Comparison of ENCODE assay signal across 21 cellular contexts in the genomic region with DNA sequence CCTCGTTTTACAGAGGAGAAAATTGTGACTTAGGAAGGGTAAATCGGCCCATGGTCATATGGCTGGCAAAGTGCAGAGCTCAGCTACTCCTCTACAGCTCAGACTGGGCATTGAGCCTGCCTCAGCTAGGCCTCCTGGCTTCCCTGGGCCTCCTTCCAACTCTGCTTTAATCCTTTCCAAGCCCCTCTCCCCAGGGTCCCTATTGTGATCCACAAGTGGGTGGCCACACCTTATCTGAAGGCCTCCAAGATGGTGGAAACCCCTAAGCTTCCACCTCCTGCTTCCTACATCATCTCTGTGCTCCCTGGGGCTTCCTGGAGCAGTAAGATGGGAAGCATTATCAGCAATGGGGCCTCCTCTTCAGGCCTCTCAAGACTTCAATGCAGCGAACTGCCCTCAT. TPM values are rescaled to one million over a fixed set of nuclear protein-coding genes. Genes with fewer than 3 reads are reported as not detected.
DNase-seq lines count a peak whose midpoint lies in the region; TF ChIP-seq lines count a peak whose summit lies in the region.
"Had no signal": no experiment of that assay in that cellular context is flagged by ENCODE, and none has a peak within 500 bp of the region (broad histone marks: within the 10 kb centered on the region; RNA-seq: fewer than 3 reads in every experiment).

No MANE protein-coding gene starts in this region.

- H3K36me3 ChIP-seq in endodermal cell (ENCODE audit: control insufficient read depth, insufficient read depth, low read length), result no peaks in the 10 kb centered on the region
- no peaks in the 10 kb centered on the region for H3K36me3 ChIP-seq in neural progenitor cell
- H3K36me3 ChIP-seq in transverse colon, result no peaks in the 10 kb centered on the region
- no peaks in the 10 kb centered on the region for H3K36me3 ChIP-seq in mammary epithelial cell (ENCODE audit: insufficient read depth, low read length)
- H3K36me3 ChIP-seq: BLaER1 treated with 17β-estradiol and CSF1 and Interleukin-3, amounts not matched to agents 10 nM and 100 nM had no signal

- peak; percentile 80 for DNase-seq in endodermal cell
- no peak for DNase-seq in neural progenitor cell (ENCODE audit: low spot score)
- DNase-seq in transverse colon, result no peak
- no peak for DNase-seq in stimulated activated CD4-positive, alpha-beta T cell treated with anti-CD3 and anti-CD28 coated beads, Interleukin-1b, Interleukin-23, amount 100 ng/mL, for 48 hours
- DNase-seq in SHP77 (lab: John Stamatoyannopoulos, UW), result no peak
- DNase-seq in mammary epithelial cell, result no peak
- DNase-seq: Caco-2; CD4-positive, alpha-beta memory T cell; DMS153; GOT3; KG1; NCI-H1092 treated with DMSO at 0.1 percent for 48 hours; NCI-H146; NCI-H2029 treated with DMSO at 0.1 percent for 48 hours; NCI-H226; NCI-H524 treated with DMSO at 0.1 percent for 48 hours; OCI-M1 had no signal

- H3K9ac ChIP-seq in endodermal cell (ENCODE audit: extremely low read depth, low read length, poor library complexity, severe bottlenecking) (no peak overlapping the region), neural progenitor cell (no peak overlapping the region), mammary epithelial cell (ENCODE audit: insufficient read depth, low read length) (no peak overlapping the region)
- H3K9ac ChIP-seq: BLaER1 treated with 17β-estradiol and CSF1 and Interleukin-3, amounts not matched to agents 10 nM and 100 nM had no signal

- TF ChIP-seq CTCF in brain (conservative IDR thresholded peaks at IDR 0.05) (no peak), endodermal cell (conservative IDR thresholded peaks at IDR 0.05) (no peak), neural progenitor cell (IDR thresholded peaks at IDR 0.05) (no peak), transverse colon (IDR thresholded peaks at IDR 0.05) (no peak), mammary epithelial cell (conservative IDR thresholded peaks at IDR 0.05 in 1 of 2, IDR thresholded peaks at IDR 0.05 in 1 of 2; ENCODE audit: extremely low read depth in 1 of 2, insufficient read depth in 1 of 2, low read depth in 1 of 2, low read length in 2 of 2) (no peak)

- 81 to 89% methylated on average over 1 to 3 of the region's 3 CpGs for WGBS in endodermal cell (ENCODE audit: insufficient coverage in 1 of 2, insufficient read length in 1 of 2), 2 experiments
- WGBS in transverse colon (ENCODE audit: low coverage in 1 of 2), 2 donors, result 85% methylated on average over 3 of the region's 3 CpGs; no CpG with 5 or more reads in 1 of the 2 donors
- WGBS in mammary epithelial cell (ENCODE audit: low coverage, missing lambda C conversion rate), result 57% methylated on average over 3 of the region's 3 CpGs

- H3K27ac ChIP-seq in endodermal cell (ENCODE audit: low read depth, low read length), result peak overlapping the region; percentile 26
- no peak overlapping the region for H3K27ac ChIP-seq in neural progenitor cell
- peak overlapping the region; percentile 54 to 62 (median 57) for H3K27ac ChIP-seq in transverse colon
- no peak overlapping the region for H3K27ac ChIP-seq in mammary epithelial cell (ENCODE audit: insufficient read depth, low read depth, low read length)
- H3K27ac ChIP-seq: BLaER1 treated with 17β-estradiol and CSF1 and Interleukin-3, amounts not matched to agents 10 nM and 100 nM had no signal

- H3K27me3 ChIP-seq in endodermal cell (ENCODE audit: control insufficient read depth, insufficient read depth, low read length, poor library complexity, severe bottlenecking) (no peaks in the 10 kb centered on the region), neural progenitor cell (no peaks in the 10 kb centered on the region), transverse colon (peaks cover 3% of the 10 kb centered on the region), mammary epithelial cell (ENCODE audit: insufficient read depth, low read length) (no peaks in the 10 kb centered on the region)
- H3K27me3 ChIP-seq: BLaER1 treated with 17β-estradiol and CSF1 and Interleukin-3, amounts not matched to agents 10 nM and 100 nM had no signal

- H3K79me2 ChIP-seq in neural progenitor cell (ENCODE audit: low read depth) (peaks cover 15% of the 10 kb centered on the region), mammary epithelial cell (ENCODE audit: insufficient read depth, low read length) (no peaks in the 10 kb centered on the region)

- CTCF ChIA-PET in mammary epithelial cell (lab: Charles Lee; ENCODE audit: low non-redundant PET), result interaction anchor here (0.6 kb wide), 1 partner anchor 8 kb away, joined by 6 read pairs; no protein-coding TSS in a partner anchor

- H2AFZ ChIP-seq in neural progenitor cell (replicated peaks) (no peak overlapping the region), mammary epithelial cell (ENCODE audit: low read depth, low read length) (no peak overlapping the region)

- peaks cover 43% of the 10 kb centered on the region for H3F3A ChIP-seq in neural progenitor cell (ENCODE audit: low read depth)

- intact Hi-C loops in transverse colon (cut with DNase I; ENCODE audit: low total_unique reads) (no loop called here), mammary epithelial cell (cut with micrococcal nuclease) (no loop called here)

- H4K20me1 ChIP-seq in neural progenitor cell (ENCODE audit: low read depth) (no peaks in the 10 kb centered on the region), mammary epithelial cell (ENCODE audit: insufficient read depth, low read length) (no peaks in the 10 kb centered on the region)
- H4K20me1 ChIP-seq: BLaER1 treated with 17β-estradiol and CSF1 and Interleukin-3, amounts not matched to agents 10 nM and 100 nM had no signal

- no peak for TF ChIP-seq POLR2A in transverse colon (IDR thresholded peaks at IDR 0.05)

- H3K36me3 Mint-ChIP-seq in brain (no peaks in the 10 kb centered on the region), endodermal cell (ENCODE audit: low read depth) (no peaks in the 10 kb centered on the region), neural progenitor cell (no peaks in the 10 kb centered on the region)
- H3K36me3 Mint-ChIP-seq: CD4-positive, alpha-beta memory T cell had no signal

- no peaks in the 10 kb centered on the region for H3K9me3 ChIP-seq in endodermal cell (ENCODE audit: control insufficient read depth, low read length)
- no peaks in the 10 kb centered on the region for H3K9me3 ChIP-seq in neural progenitor cell (ENCODE audit: low read depth)
- H3K9me3 ChIP-seq in transverse colon, result no peaks in the 10 kb centered on the region
- no peaks in the 10 kb centered on the region for H3K9me3 ChIP-seq in mammary epithelial cell (replicated peaks; ENCODE audit: insufficient read depth, low read length)
- H3K9me3 ChIP-seq: BLaER1 treated with 17β-estradiol and CSF1 and Interleukin-3, amounts not matched to agents 10 nM and 100 nM; Caco-2 had no signal

- H3K4me3 ChIP-seq in endodermal cell (ENCODE audit: low read length) (peak overlapping the region; percentile 39), neural progenitor cell (no peak overlapping the region), transverse colon (no peak overlapping the region), mammary epithelial cell (replicated peaks in 1 of 3; ENCODE audit: insufficient read depth in 1 of 3, low read depth in 2 of 3, low read length in 3 of 3) (no peak overlapping the region)
- H3K4me3 ChIP-seq: BLaER1 treated with 17β-estradiol and CSF1 and Interleukin-3, amounts not matched to agents 10 nM and 100 nM had no signal

- no peak for TF ChIP-seq EP300 in transverse colon (IDR thresholded peaks at IDR 0.05; ENCODE audit: low read depth)

- BruUV-seq in mammary epithelial cell (replicated peaks; lab: Mats Ljungman, UMichigan), result no TSS peak

- peaks cover 58% of the 10 kb centered on the region for H3K4me1 ChIP-seq in endodermal cell (ENCODE audit: control insufficient read depth, insufficient read depth, low read length)
- peaks cover 78% of the 10 kb centered on the region for H3K4me1 ChIP-seq in neural progenitor cell
- peaks cover 0 to 19% (median 7%) of the 10 kb centered on the region in 4 donors for H3K4me1 ChIP-seq in transverse colon
- no peaks in the 10 kb centered on the region for H3K4me1 ChIP-seq in mammary epithelial cell (ENCODE audit: insufficient read depth, low read length)

- dilution Hi-C loops in mammary epithelial cell (cut with HindIII; ENCODE audit: low sequenced_read_pairs), result no loop called here

- H3K27ac Mint-ChIP-seq in brain (peak overlapping the region in 3 of 5 experiments; percentile 70 to 97 (median 93)), endodermal cell (peak overlapping the region; percentile 11), neural progenitor cell (peak overlapping the region; percentile 29)

- H3K27me3 Mint-ChIP-seq in brain (peaks cover 4% of the 10 kb centered on the region), endodermal cell (ENCODE audit: insufficient read depth) (no peaks in the 10 kb centered on the region), neural progenitor cell (ENCODE audit: insufficient read depth, low read depth) (peaks cover 6% of the 10 kb centered on the region)

- in situ Hi-C loops in transverse colon (cut with MboI; ENCODE audit: low pct_ligation_motif_present in 1 of 4, low pct_unique_long_range_greater_than_20kb in 1 of 4, low sequenced_read_pairs in 3 of 4) (no loop called here), mammary epithelial cell (cut with MboI; ENCODE audit: low sequenced_read_pairs in 2 of 2) (no loop called here)

- H3K4me2 ChIP-seq in neural progenitor cell (no peak overlapping the region), mammary epithelial cell (ENCODE audit: insufficient read depth, low read depth, low read length) (no peak overlapping the region)
- H3K4me2 ChIP-seq: BLaER1 treated with 17β-estradiol and CSF1 and Interleukin-3, amounts not matched to agents 10 nM and 100 nM had no signal

- peaks cover 83% of the 10 kb centered on the region for H3K4me1 Mint-ChIP-seq in brain
- peaks cover 94% of the 10 kb centered on the region for H3K4me1 Mint-ChIP-seq in endodermal cell
- H3K4me1 Mint-ChIP-seq in neural progenitor cell, result peaks cover 88% of the 10 kb centered on the region

- H3K4me3 Mint-ChIP-seq in brain, result no peak overlapping the region
- no peak overlapping the region for H3K4me3 Mint-ChIP-seq in endodermal cell
- no peak overlapping the region for H3K4me3 Mint-ChIP-seq in neural progenitor cell
- H3K4me3 Mint-ChIP-seq: CD4-positive, alpha-beta memory T cell had no signal

- H3K9me3 Mint-ChIP-seq in brain (no peaks in the 10 kb centered on the region), endodermal cell (no peaks in the 10 kb centered on the region), neural progenitor cell (no peaks in the 10 kb centered on the region)
- H3K9me3 Mint-ChIP-seq: CD4-positive, alpha-beta memory T cell had no signal

RNA-seq across cellular contexts. Expression of gene LGI1, which starts 3.0 kb away (rescaled TPM):
- polyA plus RNA-seq in brain (ENCODE audit: insufficient read depth, low read depth, low replicate concordance) (6.7 TPM), mammary epithelial cell (not detected)
- total RNA-seq in endodermal cell (1 to 10 TPM in 1 of 2 donors, under 1 TPM in 1; 0.60 to 2.6 TPM), neural progenitor cell (ENCODE audit: low replicate concordance) (9.2 and 20.2 TPM in 2 replicates), transverse colon (1 to 10 TPM in 2 of 4 donors, not detected in 2; 1.1 to 2.4 TPM), mammary epithelial cell (not detected)
- 63.2 TPM for polyA plus RNA-seq in endodermal cell (2013, experiment 1 of 2)
- polyA plus RNA-seq in endodermal cell (2013, experiment 2 of 2), result 66.2 TPM
- not detected for polyA minus RNA-seq in mammary epithelial cell
- total RNA-seq: CD4-positive, alpha-beta memory T cell; Right ventricle myocardium inferior; SK-MEL-5 had no signal
- polyA plus RNA-seq: CD4-positive, alpha-beta memory T cell had no signal

RNA-seq across cellular contexts. Expression of gene FRA10AC1, which starts 52.4 kb away (rescaled TPM):
- polyA plus RNA-seq in brain (ENCODE audit: insufficient read depth, low read depth, low replicate concordance) (10.0 TPM), mammary epithelial cell (1.9 TPM)
- total RNA-seq in endodermal cell (10 to 100 TPM; 16.5 to 28.3 TPM), neural progenitor cell (ENCODE audit: low replicate concordance) (15.8 and 31.4 TPM in 2 replicates), transverse colon (10 to 100 TPM in 3 of 4 donors, 1 to 10 TPM in 1; 1.9 to 37.4 (median 13.9) TPM), mammary epithelial cell (10 to 100 TPM; 10.8 to 15.9 TPM)
- polyA plus RNA-seq in endodermal cell (2013, experiment 1 of 2), result 19.9 TPM
- 27.4 TPM for polyA plus RNA-seq in endodermal cell (2013, experiment 2 of 2)
- 0.83 TPM for polyA minus RNA-seq in mammary epithelial cell

Comparison
In these comparisons a context has a peak if more than half of its experiments do, and no peak if none do; other contexts are left out.
1. H3K27ac Mint-ChIP-seq: peak in every context shown above with its lines; median percentile 93 in brain; 29 in neural progenitor cell; 11 in endodermal cell.
2. H3K27ac ChIP-seq: peak in endodermal cell (single experiment) and transverse colon (4 of 4); none in neural progenitor cell (single experiment) and mammary epithelial cell (single experiment).